27 cellular contexts compared by ENCODE assay signal in genomic region chr9:122339579-122339978, GRCh38.
"Had no signal": no experiment of that assay in that cellular context is flagged by ENCODE, and none has a peak within 500 bp of the region (broad histone marks: within the 10 kb centered on the region; RNA-seq: fewer than 3 reads in every experiment).

No MANE protein-coding gene starts in this region.

- ATAC-seq: activated CD8-positive, alpha-beta T cell treated with anti-CD3 and anti-CD28 coated beads for 36 hours; activated T-cell treated with anti-CD3 and anti-CD28 coated beads, Interleukin-2, amount 50 U/mL, for 72 hours; Panc1 had no signal

- H3K27me3 Mint-ChIP-seq: activated CD8-positive, alpha-beta T cell treated with anti-CD3 and anti-CD28 coated beads for 36 hours had no signal

- H3K4me3 Mint-ChIP-seq: activated CD8-positive, alpha-beta T cell treated with anti-CD3 and anti-CD28 coated beads for 36 hours; activated naive CD4-positive, alpha-beta T cell treated with anti-CD3 and anti-CD28 coated beads, Interleukin-2, amount 50 U/mL, for 24 hours; activated naive CD8-positive, alpha-beta T cell treated with anti-CD3 and anti-CD28 coated beads, Interleukin-2, amount 10 ng/mL, durations not matched to agents 7 days and 5 days; activated T-cell treated with anti-CD3 and anti-CD28 coated beads, Interleukin-2, amount 50 U/mL, for 72 hours had no signal

- H3K4me1 Mint-ChIP-seq: activated naive CD4-positive, alpha-beta T cell treated with anti-CD3 and anti-CD28 coated beads, Interleukin-2, amount 50 U/mL, for 24 hours; activated naive CD8-positive, alpha-beta T cell treated with anti-CD3 and anti-CD28 coated beads, Interleukin-2, amount 10 ng/mL, durations not matched to agents 7 days and 5 days had no signal

- H3K9me3 ChIP-seq: ascending aorta, SJCRH30 had no signal

- H3K4me3 ChIP-seq: ascending aorta, SJCRH30, SK-N-MC had no signal

- H3K36me3 ChIP-seq: ascending aorta, SJCRH30, WERI-Rb-1 had no signal

- H3K4me1 ChIP-seq: ascending aorta, SJCRH30 had no signal

- H3K27ac ChIP-seq: ascending aorta, SJCRH30, SK-N-MC, WERI-Rb-1 had no signal

- H3K36me3 Mint-ChIP-seq: activated naive CD4-positive, alpha-beta T cell treated with anti-CD3 and anti-CD28 coated beads, Interleukin-2, amount 50 U/mL, for 24 hours; activated naive CD8-positive, alpha-beta T cell treated with anti-CD3 and anti-CD28 coated beads, Interleukin-2, amount 10 ng/mL, durations not matched to agents 7 days and 5 days had no signal

- H3K9me3 Mint-ChIP-seq: activated CD8-positive, alpha-beta T cell treated with anti-CD3 and anti-CD28 coated beads for 36 hours; activated naive CD4-positive, alpha-beta T cell treated with anti-CD3 and anti-CD28 coated beads, Interleukin-2, amount 50 U/mL, for 24 hours; activated naive CD8-positive, alpha-beta T cell treated with anti-CD3 and anti-CD28 coated beads, Interleukin-2, amount 10 ng/mL, durations not matched to agents 7 days and 5 days; activated T-cell treated with anti-CD3 and anti-CD28 coated beads, Interleukin-2, amount 50 U/mL, for 72 hours; activated T-helper 2 cell treated with anti-CD3 and anti-CD28 coated beads, Interferon-gamma antibody, Interleukin-2, Interleukin-4, amounts not matched to agents 10 μg/mL and 5 μg/mL and 100 μg/mL, durations not matched to agents 14 hours and 24 hours and 36 hours had no signal

- DNase-seq: activated CD4-positive, alpha-beta T cell treated with anti-CD3 and anti-CD28 coated beads for 1 hour; activated CD4-positive, alpha-beta T cell treated with anti-CD3 and anti-CD28 coated beads for 48 hours; activated CD4-positive, alpha-beta T cell treated with anti-CD3 and anti-CD28 coated beads, Interleukin-2, amount 50 U/mL, for 4 hours; activated CD4-positive, CD25-positive, alpha-beta regulatory T cell; activated CD8-positive, alpha-beta T cell treated with anti-CD3 and anti-CD28 coated beads for 36 hours; activated gamma-delta T cell; activated naive CD4-positive, alpha-beta T cell treated with Interleukin-2 at 50 U/mL for 16 hours; activated naive CD8-positive, alpha-beta T cell treated with anti-CD3 and anti-CD28 coated beads, Interleukin-2, amount 10 ng/mL, durations not matched to agents 7 days and 5 days; activated T-cell treated with anti-CD3 and anti-CD28 coated beads, Interleukin-2, amount 50 U/mL, for 1 hour; activated T-cell treated with anti-CD3 and anti-CD28 coated beads, Interleukin-2, amount 50 U/mL, for 72 hours; NCI-H1092 treated with DMSO at 0.1 percent for 48 hours; NCI-H1417; NCI-H187 treated with DMSO at 0.1 percent for 48 hours; NCI-H2081; NCI-H226; NCI-H446 treated with DMSO at 0.1 percent for 48 hours; NCI-H69; NCI-H82; SHP77; SJCRH30; T1000; WERI-Rb-1 had no signal

- H3K27me3 ChIP-seq: ascending aorta had no signal

- H3K27ac Mint-ChIP-seq: activated CD8-positive, alpha-beta T cell treated with anti-CD3 and anti-CD28 coated beads for 36 hours; activated naive CD8-positive, alpha-beta T cell treated with anti-CD3 and anti-CD28 coated beads, Interleukin-2, amount 10 ng/mL, durations not matched to agents 7 days and 5 days; activated T-cell treated with anti-CD3 and anti-CD28 coated beads, Interleukin-2, amount 50 U/mL, for 72 hours; activated T-helper 2 cell treated with anti-CD3 and anti-CD28 coated beads, Interferon-gamma antibody, Interleukin-2, Interleukin-4, amounts not matched to agents 10 μg/mL and 5 μg/mL and 100 μg/mL, durations not matched to agents 14 hours and 24 hours and 36 hours had no signal
